10 cellular contexts compared by ENCODE assay signal in the genomic region with DNA sequence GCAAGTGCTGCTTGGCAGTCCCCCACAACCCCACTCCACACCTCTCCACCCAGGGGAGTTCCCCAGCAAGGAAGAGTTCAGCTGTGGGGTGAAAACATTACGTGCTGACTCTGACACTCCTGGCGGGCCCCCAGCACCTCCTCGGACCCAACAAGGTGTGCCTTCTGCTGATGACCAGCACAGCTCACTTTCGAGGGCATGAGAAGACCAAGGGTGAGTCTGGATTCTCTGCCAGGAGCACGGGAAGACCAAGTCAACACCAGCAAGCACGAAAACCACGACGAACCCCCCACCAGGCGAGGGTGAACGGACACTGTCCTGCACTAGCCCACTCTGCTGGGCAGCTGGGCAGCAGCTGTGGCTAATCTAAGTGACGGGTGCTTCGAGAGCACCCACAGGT. TPM values are rescaled to one million over a fixed set of nuclear protein-coding genes. Genes with fewer than 3 reads are reported as not detected.
DNase-seq lines count a peak whose midpoint lies in the region; ATAC-seq and TF ChIP-seq lines count a peak whose summit lies in the region.
"Had no signal": no experiment of that assay in that cellular context is flagged by ENCODE, and none has a peak within 500 bp of the region (broad histone marks: within the 10 kb centered on the region; RNA-seq: fewer than 3 reads in every experiment).

No MANE protein-coding gene starts in this region.

- no peak for DNase-seq in activated T-cell treated with anti-CD3 and anti-CD28 coated beads, Interleukin-2, amount 50 U/mL, for 24 hours
- no peak for DNase-seq in activated T-cell treated with anti-CD3 and anti-CD28 coated beads for 4 hours
- DNase-seq in RWPE2 (ENCODE audit: low spot score), result no peak
- no peak for DNase-seq in endothelial cell (ENCODE audit: low spot score)
- no peak for DNase-seq in psoas muscle
- no peak for DNase-seq in adrenal gland
- DNase-seq in suprapubic skin (ENCODE audit: low spot score in 2 of 2), result no peak
- DNase-seq: stimulated activated CD4-positive, alpha-beta T cell treated with anti-CD3 and anti-CD28 coated beads, Interleukin-12 subunit alpha, Interleukin-12 subunit beta, amount 100 ng/mL, for 4 hours had no signal

- no peak for TF ChIP-seq POLR2A in adrenal gland (IDR thresholded peaks at IDR 0.05)
- TF ChIP-seq POLR2A in suprapubic skin (IDR thresholded peaks at IDR 0.05), result no peak

- H3K27ac ChIP-seq in RWPE2 (ENCODE audit: poor library complexity, severe bottlenecking), result no peak overlapping the region
- no peak overlapping the region for H3K27ac ChIP-seq in psoas muscle
- H3K27ac ChIP-seq in adrenal gland, result no peak overlapping the region
- no peak overlapping the region for H3K27ac ChIP-seq in suprapubic skin

- peaks cover 46% of the 10 kb centered on the region for H3K36me3 Mint-ChIP-seq in activated T-cell treated with anti-CD3 and anti-CD28 coated beads, Interleukin-2, amount 50 U/mL, for 24 hours (ENCODE audit: low read depth)
- peaks cover 8% of the 10 kb centered on the region for H3K36me3 Mint-ChIP-seq in endothelial cell (ENCODE audit: low read depth, unreplicated experiment)

- H3K9me3 Mint-ChIP-seq in activated T-cell treated with anti-CD3 and anti-CD28 coated beads, Interleukin-2, amount 50 U/mL, for 24 hours, result no peaks in the 10 kb centered on the region
- no peaks in the 10 kb centered on the region for H3K9me3 Mint-ChIP-seq in endothelial cell (ENCODE audit: unreplicated experiment)

- H3K4me1 Mint-ChIP-seq in activated T-cell treated with anti-CD3 and anti-CD28 coated beads, Interleukin-2, amount 50 U/mL, for 24 hours (ENCODE audit: low read depth), result peaks cover 30% of the 10 kb centered on the region
- peaks cover 23% of the 10 kb centered on the region for H3K4me1 Mint-ChIP-seq in endothelial cell (ENCODE audit: unreplicated experiment)

- H3K27me3 Mint-ChIP-seq in activated T-cell treated with anti-CD3 and anti-CD28 coated beads, Interleukin-2, amount 50 U/mL, for 24 hours, result no peaks in the 10 kb centered on the region
- peaks cover 6% of the 10 kb centered on the region for H3K27me3 Mint-ChIP-seq in endothelial cell (ENCODE audit: unreplicated experiment)

- no peak for ATAC-seq in RWPE2 (ENCODE audit: low read depth)
- no peak for ATAC-seq in psoas muscle
- no peak for ATAC-seq in GM18907 (IDR thresholded peaks at IDR 0.05; ENCODE audit: unreplicated experiment)
- ATAC-seq: gastroesophageal sphincter had no signal

- H3K27me3 ChIP-seq in RWPE2 (ENCODE audit: insufficient read depth, poor library complexity, severe bottlenecking) (no peaks in the 10 kb centered on the region), psoas muscle (ENCODE audit: insufficient read depth in 3 of 3, low read length in 2 of 3) (no peaks in the 10 kb centered on the region), adrenal gland (no peaks in the 10 kb centered on the region), suprapubic skin (no peaks in the 10 kb centered on the region)
- H3K27me3 ChIP-seq: gastroesophageal sphincter had no signal

- intact Hi-C loops in psoas muscle (cut with DNase I) (loop anchor here in 1 of 2 donors (10.0 kb wide), 1 partner anchor 62 kb away; a partner anchor contains a TSS), adrenal gland (cut with DNase I) (loop anchor here (10.0 kb wide), 2 partner anchors 62 to 132 kb away; a partner anchor contains a TSS)

- TF ChIP-seq CTCF in RWPE2 (IDR thresholded peaks at IDR 0.05; ENCODE audit: poor library complexity, severe bottlenecking) (no peak), endothelial cell (IDR thresholded peaks at IDR 0.05; ENCODE audit: unreplicated experiment) (no peak), psoas muscle (IDR thresholded peaks at IDR 0.05) (no peak), adrenal gland (IDR thresholded peaks at IDR 0.05) (no peak), suprapubic skin (IDR thresholded peaks at IDR 0.05) (no peak)

- TF ChIP-seq EP300 in suprapubic skin (IDR thresholded peaks at IDR 0.05), result no peak

- peak overlapping the region; percentile 88 for H3K27ac Mint-ChIP-seq in activated T-cell treated with anti-CD3 and anti-CD28 coated beads, Interleukin-2, amount 50 U/mL, for 24 hours
- H3K27ac Mint-ChIP-seq in endothelial cell (ENCODE audit: unreplicated experiment), result no peak overlapping the region

- H3K4me3 ChIP-seq in RWPE2 (ENCODE audit: severe bottlenecking) (peak overlapping the region; percentile 81), psoas muscle (peak overlapping the region; percentile 91), adrenal gland (no peak overlapping the region), suprapubic skin (no peak overlapping the region)

- WGBS in psoas muscle, 3 donors, result 87 to 91% (median 90%) methylated on average over 12 of the region's 12 CpGs
- WGBS in adrenal gland, 4 donors, result 86 to 97% (median 95%) methylated on average over 9 to 12 of the region's 12 CpGs
- 87% methylated on average over 12 of the region's 12 CpGs for WGBS in suprapubic skin

- H3K4me3 Mint-ChIP-seq in activated T-cell treated with anti-CD3 and anti-CD28 coated beads, Interleukin-2, amount 50 U/mL, for 24 hours, result peak overlapping the region; percentile 82
- H3K4me3 Mint-ChIP-seq in endothelial cell (ENCODE audit: unreplicated experiment), result peak overlapping the region; percentile 91

- H3K4me1 ChIP-seq in RWPE2 (ENCODE audit: insufficient read depth, poor library complexity, severe bottlenecking) (no peaks in the 10 kb centered on the region), psoas muscle (peaks cover 12% of the 10 kb centered on the region), adrenal gland (replicated peaks in 1 of 2) (peaks cover 9 to 20% of the 10 kb centered on the region in 2 donors), suprapubic skin (peaks cover 24% of the 10 kb centered on the region)

- no peaks in the 10 kb centered on the region for H3K9me3 ChIP-seq in RWPE2 (ENCODE audit: severe bottlenecking)
- H3K9me3 ChIP-seq in psoas muscle, result no peaks in the 10 kb centered on the region
- H3K9me3 ChIP-seq in adrenal gland (replicated peaks in 1 of 3), result no peaks in the 10 kb centered on the region
- no peaks in the 10 kb centered on the region for H3K9me3 ChIP-seq in suprapubic skin
- H3K9me3 ChIP-seq: gastroesophageal sphincter had no signal

- H3K36me3 ChIP-seq in RWPE2 (ENCODE audit: low read depth) (peaks cover 55% of the 10 kb centered on the region), psoas muscle (ENCODE audit: insufficient read depth in 1 of 2, low read depth in 1 of 2) (peaks cover 5 to 38% of the 10 kb centered on the region in 2 donors), adrenal gland (replicated peaks in 1 of 2) (peaks cover 0 to 21% of the 10 kb centered on the region in 2 donors), suprapubic skin (peaks cover 24% of the 10 kb centered on the region)

RNA-seq across cellular contexts. Expression of a gene that starts 1.4 kb away (rescaled TPM):
- total RNA-seq in endothelial cell (ENCODE audit: unreplicated experiment), result 23.2 TPM
- 10 to 100 TPM in 2 of 4 donors, 1 to 10 TPM in 2; 6.5 to 10.8 (median 8.7) TPM for total RNA-seq in psoas muscle
- 10 to 100 TPM in 1 of 3 donors, 1 to 10 TPM in 2; 8.0 to 11.0 (median 8.2) TPM for polyA plus RNA-seq in psoas muscle
- 10 to 100 TPM; 16.2 to 33.6 (median 24.9) TPM for total RNA-seq in adrenal gland
- polyA plus RNA-seq in adrenal gland, result 10 to 100 TPM in 2 of 3 donors, 1 to 10 TPM in 1; 6.4 to 11.6 (median 11.3) TPM
- total RNA-seq in suprapubic skin, result 10 to 100 TPM; 13.2 to 23.8 (median 16.8) TPM

RNA-seq across cellular contexts. Expression of a gene that starts 1.6 kb away (rescaled TPM):
- total RNA-seq in endothelial cell (ENCODE audit: unreplicated experiment) (207 TPM), psoas muscle (10 to 100 TPM in 3 of 4 donors, 1 to 10 TPM in 1; 9.9 to 14.0 (median 11.5) TPM), adrenal gland (10 to 100 TPM; 24.0 to 63.4 (median 47.0) TPM), suprapubic skin (10 to 100 TPM in 3 of 4 donors, 1 to 10 TPM in 1; 9.3 to 29.4 (median 21.5) TPM)
- polyA plus RNA-seq in psoas muscle (10 to 100 TPM in 2 of 3 donors, 1 to 10 TPM in 1; 8.8 to 14.1 (median 11.6) TPM), adrenal gland (10 to 100 TPM; 14.5 to 28.1 (median 23.0) TPM)

RNA-seq across cellular contexts. Expression of a gene that starts 43.7 kb away (rescaled TPM):
- total RNA-seq in endothelial cell (ENCODE audit: unreplicated experiment) (112 TPM), psoas muscle (100 to 1,000 TPM in 2 of 4 donors, 10 to 100 TPM in 2; 40.5 to 128 (median 84.5) TPM), adrenal gland (10 to 100 TPM; 40.7 to 99.2 (median 58.7) TPM), suprapubic skin (100 to 1,000 TPM; 103 to 202 (median 143) TPM)
- polyA plus RNA-seq in psoas muscle (10 to 100 TPM; 66.4 to 84.5 (median 79.0) TPM), adrenal gland (10 to 100 TPM in 2 of 3 donors, 1 to 10 TPM in 1; 7.2 to 70.0 (median 42.0) TPM)

Comparison
In these comparisons a context has a peak if more than half of its experiments do, and no peak if none do; other contexts are left out.
1. H3K4me3 ChIP-seq: peak in RWPE2 (single experiment) and psoas muscle (single experiment); none in adrenal gland (0 of 4) and suprapubic skin (single experiment).